Comparison of ENCODE assay signal across 26 cellular contexts in genomic region chr17:47335101-47335936, GRCh38.
"Had no signal": no experiment of that assay in that cellular context is flagged by ENCODE, and none has a peak within 500 bp of the region (broad histone marks: within the 10 kb centered on the region; RNA-seq: fewer than 3 reads in every experiment).

No MANE protein-coding gene starts in this region.

- H3K27me3 ChIP-seq: gastroesophageal sphincter, neutrophil, pancreas, right atrium auricular region, tibial artery had no signal

- FAIRE-seq: islet of Langerhans, pancreas, urothelium cell line had no signal

- H3K4me3 Mint-ChIP-seq: activated naive CD4-positive, alpha-beta T cell treated with anti-CD3 and anti-CD28 coated beads for 36 hours; activated naive CD8-positive, alpha-beta T cell treated with anti-CD3 and anti-CD28 coated beads, Interleukin-2, amount 10 ng/mL, durations not matched to agents 7 days and 5 days; dendritic cell treated with granulocyte-macrophage colony-stimulating factor and Interleukin-4, amounts not matched to agents 40 ng/mL and 50 ng/mL, for 4 days; nephron; stimulated activated naive CD8-positive, alpha-beta T cell treated with anti-CD3 and anti-CD28 coated beads, Interleukin-15, amount 100 ng/mL, for 72 hours had no signal

- H3K36me3 ChIP-seq: neutrophil, pancreas, right atrium auricular region had no signal

- H3K9me3 Mint-ChIP-seq: activated naive CD4-positive, alpha-beta T cell treated with anti-CD3 and anti-CD28 coated beads for 36 hours; activated naive CD8-positive, alpha-beta T cell treated with anti-CD3 and anti-CD28 coated beads, Interleukin-2, amount 10 ng/mL, durations not matched to agents 7 days and 5 days; dendritic cell treated with granulocyte-macrophage colony-stimulating factor and Interleukin-4, amounts not matched to agents 40 ng/mL and 50 ng/mL, for 4 days; stimulated activated naive CD8-positive, alpha-beta T cell treated with anti-CD3 and anti-CD28 coated beads, Interleukin-15, amount 100 ng/mL, for 72 hours had no signal

- H3K4me1 ChIP-seq: gastroesophageal sphincter, pancreas, psoas muscle, right atrium auricular region, tibial artery had no signal

- H3K9me3 ChIP-seq: gastroesophageal sphincter, neutrophil, pancreas, psoas muscle, right atrium auricular region, tibial artery had no signal

- H3K27ac Mint-ChIP-seq: activated naive CD4-positive, alpha-beta T cell treated with anti-CD3 and anti-CD28 coated beads for 36 hours; activated naive CD8-positive, alpha-beta T cell treated with anti-CD3 and anti-CD28 coated beads, Interleukin-2, amount 10 ng/mL, durations not matched to agents 7 days and 5 days; dendritic cell treated with granulocyte-macrophage colony-stimulating factor and Interleukin-4, amounts not matched to agents 40 ng/mL and 50 ng/mL, for 4 days; nephron; stimulated activated naive CD8-positive, alpha-beta T cell treated with anti-CD3 and anti-CD28 coated beads, Interleukin-15, amount 100 ng/mL, for 72 hours had no signal

- H3K4me3 ChIP-seq: gastroesophageal sphincter, pancreas, psoas muscle, right atrium auricular region, tibial artery had no signal

- H3K4me1 Mint-ChIP-seq: activated naive CD8-positive, alpha-beta T cell treated with anti-CD3 and anti-CD28 coated beads, Interleukin-2, amount 10 ng/mL, durations not matched to agents 7 days and 5 days; nephron; stimulated activated naive CD8-positive, alpha-beta T cell treated with anti-CD3 and anti-CD28 coated beads, Interleukin-15, amount 100 ng/mL, for 72 hours had no signal

- DNase-seq: activated CD4-positive, alpha-beta T cell treated with anti-CD3 and anti-CD28 coated beads for 4 hours; activated CD4-positive, alpha-beta T cell treated with anti-CD3 and anti-CD28 coated beads, Interleukin-2, amount 50 U/mL, for 48 hours; activated CD4-positive, CD25-positive, alpha-beta regulatory T cell; activated naive CD4-positive, alpha-beta T cell treated with anti-CD3 and anti-CD28 coated beads for 36 hours; activated naive CD8-positive, alpha-beta T cell treated with anti-CD3 and anti-CD28 coated beads, Interleukin-2, amount 10 ng/mL, durations not matched to agents 7 days and 5 days; activated T-cell treated with anti-CD3 and anti-CD28 coated beads, Interleukin-2, amount 50 U/mL, for 48 hours; amygdala; effector CD8-positive, alpha-beta T cell; head of caudate nucleus; hypothalamus; left ventricle myocardium superior; pancreas; psoas muscle; stimulated activated CD4-positive, alpha-beta T cell treated with anti-CD3 and anti-CD28 coated beads, Interleukin-12 subunit alpha, Interleukin-12 subunit beta, amount 100 ng/mL, for 4 hours; stimulated activated CD4-positive, alpha-beta T cell treated with anti-CD3 and anti-CD28 coated beads, Interleukin-4, amount 100 ng/mL, for 4 hours; stimulated activated naive CD8-positive, alpha-beta T cell treated with anti-CD3 and anti-CD28 coated beads, Interleukin-15, amount 100 ng/mL, for 72 hours; T-helper 9 cell; tibial artery had no signal

- ATAC-seq: esophagus mucosa; gastroesophageal sphincter; left ventricle myocardium superior; pancreas; psoas muscle; stimulated activated naive CD8-positive, alpha-beta T cell treated with anti-CD3 and anti-CD28 coated beads, Interleukin-15, amount 100 ng/mL, for 72 hours had no signal

- H3K27me3 Mint-ChIP-seq: activated naive CD8-positive, alpha-beta T cell treated with anti-CD3 and anti-CD28 coated beads, Interleukin-2, amount 10 ng/mL, durations not matched to agents 7 days and 5 days; dendritic cell treated with granulocyte-macrophage colony-stimulating factor and Interleukin-4, amounts not matched to agents 40 ng/mL and 50 ng/mL, for 4 days; stimulated activated naive CD8-positive, alpha-beta T cell treated with anti-CD3 and anti-CD28 coated beads, Interleukin-15, amount 100 ng/mL, for 72 hours had no signal

- H3K27ac ChIP-seq: gastroesophageal sphincter, neutrophil, pancreas, psoas muscle, right atrium auricular region, tibial artery had no signal
